Comparison of ENCODE assay signal across 27 cellular contexts in genomic region chr2:239731422-239731821, GRCh38.
A peak's percentile ranks its signal among the peaks of the same experiment; 100 is the strongest.
DNase-seq lines count a peak whose midpoint lies in the region; TF ChIP-seq lines count a peak whose summit lies in the region.
"Had no signal": no experiment of that assay in that cellular context is flagged by ENCODE, and none has a peak within 500 bp of the region (broad histone marks: within the 10 kb centered on the region; RNA-seq: fewer than 3 reads in every experiment).

No MANE protein-coding gene starts in this region.

- BruUV-seq in PC-9 (replicated peaks; lab: Mats Ljungman, UMichigan), result no TSS peak

- no peak for DNase-seq in PC-9
- no peak for DNase-seq in endodermal cell
- no peak for DNase-seq in neuronal stem cell (ENCODE audit: low spot score)
- no peak for DNase-seq in GM13976 (ENCODE audit: low spot score)
- DNase-seq in SHP77 (lab: John Stamatoyannopoulos, UW), result no peak
- no peak for DNase-seq in COR-L47 (lab: John Stamatoyannopoulos, UW)
- DNase-seq in DMS53 treated with DMSO at 0.1 percent for 48 hours (lab: John Stamatoyannopoulos, UW; ENCODE audit: unreplicated experiment), result no peak
- DNase-seq: activated CD4-positive, alpha-beta T cell treated with anti-CD3 and anti-CD28 coated beads, Interleukin-2, amount 50 U/mL, for 48 hours; activated naive CD4-positive, alpha-beta T cell treated with Interleukin-2 at 50 U/mL for 16 hours; activated T-cell treated with anti-CD3 and anti-CD28 coated beads, Interleukin-2, amount 50 U/mL, for 48 hours; CD8-positive, alpha-beta T cell; dermis blood vessel endothelial cell; foreskin fibroblast; HCEC 1CT; NCI-H1694; NCI-H446; retina; small intestine; stimulated activated naive CD8-positive, alpha-beta T cell treated with anti-CD3 and anti-CD28 coated beads, Interleukin-15, Interleukin-2, amounts not matched to agents 100 U/mL and 50 U/mL, for 24 hours; T-helper 1 cell; testis; uterus had no signal

- no peaks in the 10 kb centered on the region for H3F3A ChIP-seq in PC-9 (ENCODE audit: insufficient read depth, low read depth)

- H2BK15ac ChIP-seq in neuronal stem cell (ENCODE audit: low read length), result no peak overlapping the region

- no peak overlapping the region for H3K27ac ChIP-seq in PC-9
- no peak overlapping the region for H3K27ac ChIP-seq in endodermal cell (ENCODE audit: low read depth, low read length)
- no peak overlapping the region for H3K27ac ChIP-seq in neuronal stem cell (replicated peaks; ENCODE audit: low read length)
- H3K27ac ChIP-seq: pancreas, RWPE1, SK-N-MC, testis, uterus had no signal

- 0 out of 3 replicates have a peak, but pooled peaks have one; percentile 8 for TF ChIP-seq CTCF in GM12872 (IDR thresholded peaks at IDR 0.05; ENCODE audit: insufficient read depth, low read depth, low read length)
- TF ChIP-seq CTCF in PC-9 (conservative IDR thresholded peaks at IDR 0.05), result peak; percentile 37; the same call in 1 of the 2 replicates
- peak; percentile 53 for TF ChIP-seq CTCF in endodermal cell (conservative IDR thresholded peaks at IDR 0.05)
- TF ChIP-seq CTCF in GM13976 (IDR thresholded peaks at IDR 0.05; ENCODE audit: borderline replicate concordance, control extremely low read depth, extremely low read depth, insufficient read depth, missing control alignments), result no peak

- no peaks in the 10 kb centered on the region for H3K79me1 ChIP-seq in neuronal stem cell (ENCODE audit: low read depth, low read length)

- no peak overlapping the region for H4K8ac ChIP-seq in neuronal stem cell (ENCODE audit: low read depth, low read length)

- H3K18ac ChIP-seq in neuronal stem cell (ENCODE audit: low read length), result no peak overlapping the region

- peak overlapping the region; percentile 5 for H3K14ac ChIP-seq in neuronal stem cell (ENCODE audit: low read length)

- 90 to 98% methylated on average over 5 to 10 of the region's 10 CpGs for WGBS in endodermal cell (ENCODE audit: insufficient coverage in 1 of 2, insufficient read length in 1 of 2), 2 experiments
- no CpG with 5 or more reads among the region's 10 CpGs for WGBS in neuronal stem cell (ENCODE audit: extremely low coverage in 2 of 2, insufficient read length in 2 of 2, insufficient replicate concordance in 1 of 2), 2 donors

- no peak overlapping the region for H3K23ac ChIP-seq in neuronal stem cell (ENCODE audit: low read depth, low read length, poor library complexity)

- H2BK120ac ChIP-seq in neuronal stem cell (ENCODE audit: low read depth, low read length), result no peak overlapping the region

- no peak overlapping the region for H2AK5ac ChIP-seq in neuronal stem cell (ENCODE audit: low read depth, low read length)

- H3K4me1 ChIP-seq in PC-9 (replicated peaks; ENCODE audit: insufficient read depth) (no peaks in the 10 kb centered on the region), endodermal cell (ENCODE audit: control insufficient read depth, insufficient read depth, low read length) (no peaks in the 10 kb centered on the region), neuronal stem cell (ENCODE audit: control insufficient read depth in 2 of 2, insufficient read depth in 1 of 2, low read depth in 1 of 2, low read length in 2 of 2) (peaks cover 7 to 16% of the 10 kb centered on the region in 2 donors)
- H3K4me1 ChIP-seq: pancreas, uterus had no signal

- H3K9me3 Mint-ChIP-seq in endodermal cell, result peaks cover 4% of the 10 kb centered on the region
- H3K9me3 Mint-ChIP-seq: CD8-positive, alpha-beta T cell; nephron had no signal

- H2AFZ ChIP-seq in PC-9 (no peak overlapping the region), neuronal stem cell (ENCODE audit: low read length) (no peak overlapping the region)

- H3K9me3 ChIP-seq in PC-9 (ENCODE audit: insufficient read depth, low read depth) (no peaks in the 10 kb centered on the region), endodermal cell (ENCODE audit: control insufficient read depth, low read length) (no peaks in the 10 kb centered on the region), neuronal stem cell (replicated peaks in 1 of 2; ENCODE audit: control insufficient read depth in 2 of 2, insufficient read depth in 1 of 2, low read depth in 1 of 2, low read length in 2 of 2) (no peaks in the 10 kb centered on the region)
- H3K9me3 ChIP-seq: pancreas, testis, uterus had no signal

- no peak overlapping the region for H3K4me3 ChIP-seq in PC-9
- H3K4me3 ChIP-seq in endodermal cell (ENCODE audit: low read length), result no peak overlapping the region
- no peak overlapping the region for H3K4me3 ChIP-seq in neuronal stem cell (ENCODE audit: low read length in 2 of 2)
- H3K4me3 ChIP-seq: pancreas, SK-N-MC, testis, uterus had no signal

- no peak overlapping the region for H2BK12ac ChIP-seq in neuronal stem cell (ENCODE audit: low read length)

- H4K20me1 ChIP-seq in PC-9 (ENCODE audit: insufficient read depth), result peaks cover 24% of the 10 kb centered on the region; the same call in 1 of the 2 replicates

- H3K4me1 Mint-ChIP-seq in endodermal cell, result no peaks in the 10 kb centered on the region

- peaks cover 91% of the 10 kb centered on the region for H3K27me3 ChIP-seq in PC-9 (ENCODE audit: insufficient read depth, low read depth)
- no peaks in the 10 kb centered on the region for H3K27me3 ChIP-seq in endodermal cell (ENCODE audit: control insufficient read depth, insufficient read depth, low read length, poor library complexity, severe bottlenecking)
- peaks cover 0 to 17% (median 0%) of the 10 kb centered on the region in 3 experiments for H3K27me3 ChIP-seq in neuronal stem cell (ENCODE audit: control insufficient read depth in 3 of 3, insufficient read depth in 3 of 3, low read depth in 1 of 3, low read length in 3 of 3)
- H3K27me3 ChIP-seq: pancreas, testis, uterus had no signal

- H3K27ac Mint-ChIP-seq in endodermal cell, result peak overlapping the region; percentile 32
- H3K27ac Mint-ChIP-seq: CD8-positive, alpha-beta T cell; nephron had no signal

- H3K9ac ChIP-seq in endodermal cell (ENCODE audit: extremely low read depth, low read length, poor library complexity, severe bottlenecking) (no peak overlapping the region), neuronal stem cell (ENCODE audit: low read depth, low read length, poor library complexity) (no peak overlapping the region)

- CTCF ChIA-PET in PC-9 (lab: Charles Lee), result no interaction called here

- H3K9me2 ChIP-seq in PC-9 (ENCODE audit: insufficient read depth), result no peaks in the 10 kb centered on the region

- no peak overlapping the region for H3K4me3 Mint-ChIP-seq in endodermal cell
- H3K4me3 Mint-ChIP-seq: CD8-positive, alpha-beta T cell; nephron had no signal

- intact Hi-C loops in PC-9 (cut with micrococcal nuclease; ENCODE audit: unreplicated experiment), result no loop called here

- H2BK5ac ChIP-seq in neuronal stem cell (ENCODE audit: low read length), result no peak overlapping the region

- no peaks in the 10 kb centered on the region for H3K36me3 Mint-ChIP-seq in endodermal cell (ENCODE audit: low read depth)
- H3K36me3 Mint-ChIP-seq: CD8-positive, alpha-beta T cell had no signal

- no peaks in the 10 kb centered on the region for H3K36me3 ChIP-seq in PC-9 (ENCODE audit: low read depth)
- no peaks in the 10 kb centered on the region for H3K36me3 ChIP-seq in endodermal cell (ENCODE audit: control insufficient read depth, insufficient read depth, low read length)
- no peaks in the 10 kb centered on the region for H3K36me3 ChIP-seq in neuronal stem cell (replicated peaks in 1 of 2; ENCODE audit: control insufficient read depth in 2 of 2, insufficient read depth in 2 of 2, low read length in 2 of 2)
- H3K36me3 ChIP-seq: pancreas, uterus had no signal

- POLR2A ChIA-PET in PC-9 (lab: Charles Lee; ENCODE audit: unreplicated experiment), result no interaction called here

- H3K4me2 ChIP-seq in PC-9 (no peak overlapping the region), neuronal stem cell (ENCODE audit: insufficient read depth, low read length, poor library complexity, severe bottlenecking) (no peak overlapping the region)

- in situ Hi-C loops in GM13976 (cut with MboI; ENCODE audit: low sequenced_read_pairs, unreplicated experiment), result no loop called here

- H3K79me2 ChIP-seq in PC-9 (ENCODE audit: low read depth), result no peaks in the 10 kb centered on the region

- peaks cover 5% of the 10 kb centered on the region for H3K27me3 Mint-ChIP-seq in endodermal cell (ENCODE audit: insufficient read depth)

- no peak overlapping the region for H3K4ac ChIP-seq in neuronal stem cell (ENCODE audit: low read length)

- no peak overlapping the region for H4K91ac ChIP-seq in neuronal stem cell (ENCODE audit: low read depth, low read length, poor library complexity)
